ENCODE assay signal across 16 cellular contexts in genomic region chr2:169464508-169465386, GRCh38. TPM values are rescaled to one million over a fixed set of nuclear protein-coding genes. Genes with fewer than 3 reads are reported as not detected.
DNase-seq lines count a peak whose midpoint lies in the region; ATAC-seq and TF ChIP-seq lines count a peak whose summit lies in the region.
"Had no signal": no experiment of that assay in that cellular context is flagged by ENCODE, and none has a peak within 500 bp of the region (broad histone marks: within the 10 kb centered on the region; RNA-seq: fewer than 3 reads in every experiment).

No MANE protein-coding gene starts in this region.

- ATAC-seq in lower lobe of right lung (no peak), HG02884 (IDR thresholded peaks at IDR 0.05; ENCODE audit: unreplicated experiment) (no peak)
- ATAC-seq: activated CD4-positive, CD25-positive, alpha-beta regulatory T cell treated with anti-CD3 and anti-CD28 coated beads, Interleukin-2, amount 50 U/mL, for 24 hours; gastrocnemius medialis; left cardiac atrium; stimulated activated memory B cell treated with anti-CD40 and anti-IgM and Interleukin-4, amounts not matched to agents 10 μg/mL and 1 μg/mL and 100 μg/mL, for 72 hours had no signal

- no TSS peak for BruUV-seq in A673 (replicated peaks; lab: Mats Ljungman, UMichigan)

- 86 to 90% methylated on average over 4 of the region's 4 CpGs for WGBS in GM23248 (ENCODE audit: low coverage in 1 of 2, low lambda C conversion rate in 2 of 2, missing lambda C conversion rate in 2 of 2), 2 experiments

- no peaks in the 10 kb centered on the region for H3K36me3 Mint-ChIP-seq in endothelial cell (ENCODE audit: low read depth, unreplicated experiment)
- H3K36me3 Mint-ChIP-seq: stimulated activated memory B cell treated with anti-CD40 and anti-IgM and Interleukin-4, amounts not matched to agents 10 μg/mL and 1 μg/mL and 100 μg/mL, for 72 hours had no signal

- CTCF ChIA-PET in A673 (lab: Charles Lee): no interaction called here

- no peaks in the 10 kb centered on the region for H3K79me2 ChIP-seq in GM23248 (ENCODE audit: insufficient read depth)

- H3K4me2 ChIP-seq in GM23248 (ENCODE audit: unreplicated experiment): no peak overlapping the region

- H3K4me1 ChIP-seq in A673 (ENCODE audit: insufficient read depth, low read length, poor library complexity, severe bottlenecking) (no peaks in the 10 kb centered on the region), GM23248 (ENCODE audit: insufficient read depth) (peaks cover 21% of the 10 kb centered on the region), lower lobe of right lung (no peaks in the 10 kb centered on the region)
- H3K4me1 ChIP-seq: gastrocnemius medialis had no signal

- no peak overlapping the region for H3K9ac ChIP-seq in GM23248

- 0 out of 2 replicates have a peak, but pooled peaks cover 5% of the 10 kb centered on the region for H3F3A ChIP-seq in GM23248 (ENCODE audit: insufficient read depth)

- POLR2A ChIA-PET in A673 (lab: Charles Lee; ENCODE audit: low non-redundant PET): no interaction called here

- DNase-seq in A673 (ENCODE audit: low spot score) (peak; percentile 29), GM23248 (no peak), NOMO-1 treated with dmso at 0.1 percent for 144 hours (lab: John Stamatoyannopoulos, UW; ENCODE audit: unreplicated experiment) (peak; percentile 7), erythroblast (lab: John Stamatoyannopoulos, UW) (peak; percentile 35 to 62), lower lobe of right lung (no peak), substantia nigra (lab: John Stamatoyannopoulos, UW) (no peak), endothelial cell (ENCODE audit: low spot score) (no peak)
- DNase-seq: activated gamma-delta T cell treated with Interleukin-2 at 50 U/mL for 16 hours, cortex of kidney, gastrocnemius medialis, left cardiac atrium, NCI-H2029 treated with DMSO at 0.1 percent for 48 hours, nucleus accumbens had no signal

- H3K27me3 ChIP-seq in A673 (replicated peaks; ENCODE audit: insufficient read depth, low read depth, low read length, poor library complexity) (no peaks in the 10 kb centered on the region), GM23248 (replicated peaks; ENCODE audit: insufficient read depth) (no peaks in the 10 kb centered on the region), lower lobe of right lung (ENCODE audit: low read depth) (no peaks in the 10 kb centered on the region)
- H3K27me3 ChIP-seq: gastrocnemius medialis had no signal

- H3K9me3 ChIP-seq in A673 (ENCODE audit: low read depth, low read length, poor library complexity, severe bottlenecking) (no peaks in the 10 kb centered on the region), GM23248 (ENCODE audit: low read depth) (no peaks in the 10 kb centered on the region), lower lobe of right lung (no peaks in the 10 kb centered on the region)
- H3K9me3 ChIP-seq: gastrocnemius medialis had no signal

- no peaks in the 10 kb centered on the region for H3K9me2 ChIP-seq in GM23248 (ENCODE audit: insufficient read depth)

- no peaks in the 10 kb centered on the region for H3K27me3 Mint-ChIP-seq in endothelial cell (ENCODE audit: unreplicated experiment)
- H3K27me3 Mint-ChIP-seq: stimulated activated memory B cell treated with anti-CD40 and anti-IgM and Interleukin-4, amounts not matched to agents 10 μg/mL and 1 μg/mL and 100 μg/mL, for 72 hours had no signal

- no peaks in the 10 kb centered on the region for H4K20me1 ChIP-seq in GM23248 (ENCODE audit: insufficient read depth)

- H3K36me3 ChIP-seq in A673 (ENCODE audit: insufficient read depth, low read length, poor library complexity, severe bottlenecking) (no peaks in the 10 kb centered on the region), GM23248 (ENCODE audit: low read depth) (no peaks in the 10 kb centered on the region), lower lobe of right lung (no peaks in the 10 kb centered on the region)
- H3K36me3 ChIP-seq: gastrocnemius medialis had no signal

- H3K4me3 ChIP-seq in A673 (ENCODE audit: low read depth, low read length, poor library complexity, severe bottlenecking) (no peak overlapping the region), GM23248 (no peak overlapping the region), lower lobe of right lung (no peak overlapping the region)
- H3K4me3 ChIP-seq: gastrocnemius medialis had no signal

- TF ChIP-seq POLR2A in erythroblast (IDR thresholded peaks at IDR 0.05; ENCODE audit: low read length): no peak

- H3K9me3 Mint-ChIP-seq in endothelial cell (ENCODE audit: unreplicated experiment): no peaks in the 10 kb centered on the region

- H3K4me1 Mint-ChIP-seq in endothelial cell (ENCODE audit: unreplicated experiment): no peaks in the 10 kb centered on the region
- H3K4me1 Mint-ChIP-seq: stimulated activated memory B cell treated with anti-CD40 and anti-IgM and Interleukin-4, amounts not matched to agents 10 μg/mL and 1 μg/mL and 100 μg/mL, for 72 hours had no signal

- in situ Hi-C loops in GM23248 (cut with MboI): loop anchor here (25.0 kb wide), 1 partner anchor 1373 kb away; no protein-coding TSS in a partner anchor

- TF ChIP-seq CTCF in A673 (conservative IDR thresholded peaks at IDR 0.05; ENCODE audit: low read depth, low read length): no peak
- no peak for TF ChIP-seq CTCF in lower lobe of right lung (IDR thresholded peaks at IDR 0.05)
- TF ChIP-seq CTCF in endothelial cell (IDR thresholded peaks at IDR 0.05; ENCODE audit: unreplicated experiment): no peak

- no peak overlapping the region for H3K27ac Mint-ChIP-seq in endothelial cell (ENCODE audit: unreplicated experiment)
- H3K27ac Mint-ChIP-seq: stimulated activated memory B cell treated with anti-CD40 and anti-IgM and Interleukin-4, amounts not matched to agents 10 μg/mL and 1 μg/mL and 100 μg/mL, for 72 hours had no signal

- H3K4me3 Mint-ChIP-seq in endothelial cell (ENCODE audit: unreplicated experiment): no peak overlapping the region
- H3K4me3 Mint-ChIP-seq: stimulated activated memory B cell treated with anti-CD40 and anti-IgM and Interleukin-4, amounts not matched to agents 10 μg/mL and 1 μg/mL and 100 μg/mL, for 72 hours had no signal

- H3K27ac ChIP-seq in A673 (ENCODE audit: low read depth, low read length, poor library complexity, severe bottlenecking): no peak overlapping the region
- no peak overlapping the region for H3K27ac ChIP-seq in GM23248
- no peak overlapping the region for H3K27ac ChIP-seq in lower lobe of right lung
- H3K27ac ChIP-seq in substantia nigra (ENCODE audit: low read depth, low read length, poor library complexity, severe bottlenecking): no peak overlapping the region
- H3K27ac ChIP-seq: gastrocnemius medialis had no signal

- intact Hi-C loops in A673 (cut with micrococcal nuclease; ENCODE audit: unreplicated experiment): no loop called here
- intact Hi-C loops in lower lobe of right lung (cut with DNase I): no loop called here

- H2AFZ ChIP-seq in GM23248: peak overlapping the region; percentile 51; the same call in 1 of the 2 replicates

RNA-seq across cellular contexts. Expression of gene BBS5, which starts 14.5 kb away (rescaled TPM):
- 11.5 TPM in 2 replicates for total RNA-seq in A673 (2021)
- 7.0 and 8.0 TPM in 2 replicates for total RNA-seq in GM23248 (2014; rRNA removed; shearing (Covaris generic))
- polyA plus RNA-seq in GM23248 (2016; fragmentation: Nextera tagmentation; extraction: Ambion mirVana): 2.8 and 4.5 TPM in 2 replicates
- 7.0 TPM for total RNA-seq in lower lobe of right lung
- 3.2 TPM for total RNA-seq in endothelial cell (ENCODE audit: unreplicated experiment)

RNA-seq across cellular contexts. Expression of gene KLHL41, which starts 44.8 kb away (rescaled TPM):
- 0.34 and 0.63 TPM in 2 replicates for total RNA-seq in A673 (2021)
- total RNA-seq in GM23248 (2014; rRNA removed; shearing (Covaris generic)): 0.11 and 0.13 TPM in 2 replicates
- 0.11 TPM in 1 of 2 replicates, not detected in the other for polyA plus RNA-seq in GM23248 (2016; fragmentation: Nextera tagmentation; extraction: Ambion mirVana)
- total RNA-seq in lower lobe of right lung: 0.68 TPM
- 0.10 TPM for total RNA-seq in endothelial cell (ENCODE audit: unreplicated experiment)

Comparison
In these comparisons a context has a peak if more than half of its experiments do, and no peak if none do; other contexts are left out.
1. DNase-seq: peak in A673 (single experiment), NOMO-1 treated with dmso at 0.1 percent for 144 hours (single experiment) and erythroblast (2 of 2); none in GM23248 (single experiment), lower lobe of right lung (single experiment), substantia nigra (0 of 49) and endothelial cell (single experiment).